9 cellular contexts compared by ENCODE assay signal in the genomic region with DNA sequence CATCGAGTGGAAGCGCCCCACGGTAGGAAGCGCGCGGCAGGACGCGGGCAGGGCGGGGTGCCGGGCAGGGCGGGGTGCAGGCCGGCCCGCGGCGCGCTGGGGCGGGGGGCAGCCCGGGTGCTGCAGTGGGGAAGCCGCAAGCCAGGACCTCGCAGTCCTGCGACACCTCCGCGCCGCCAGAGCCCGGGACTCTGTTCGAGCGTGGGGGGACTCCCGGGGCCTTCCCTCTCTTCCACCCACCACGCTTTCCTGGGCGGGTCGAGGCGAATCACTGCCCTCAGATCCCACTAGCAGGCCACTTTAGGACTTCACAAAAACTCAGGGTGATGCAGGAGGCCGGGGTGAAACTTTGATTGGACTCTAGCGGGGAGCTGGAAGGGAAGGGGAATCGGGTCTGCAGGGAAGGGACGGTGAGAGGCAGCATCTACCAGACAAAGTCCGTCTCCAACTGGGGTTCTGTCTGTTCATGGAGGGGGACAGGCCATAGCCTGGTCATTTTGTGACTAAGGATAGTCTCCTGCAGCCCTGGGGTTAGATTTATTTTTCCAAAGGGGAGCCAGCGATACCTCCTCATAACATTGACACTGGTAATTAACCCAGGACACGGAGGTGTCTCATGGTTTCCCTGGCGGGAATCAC. TPM values are rescaled to one million over a fixed set of nuclear protein-coding genes. Genes with fewer than 3 reads are reported as not detected.
DNase-seq lines count a peak whose midpoint lies in the region; ATAC-seq, FAIRE-seq and TF ChIP-seq lines count a peak whose summit lies in the region.
"Had no signal": no experiment of that assay in that cellular context is flagged by ENCODE, and none has a peak within 500 bp of the region (broad histone marks: within the 10 kb centered on the region; RNA-seq: fewer than 3 reads in every experiment).

No MANE protein-coding gene starts in this region.

- H3K27ac Mint-ChIP-seq in T-helper 1 cell treated with Interleukin-12 subunit alpha and Interleukin-12 subunit beta and Interleukin-4 antibody, amounts not matched to agents 30 μg/mL and 1 μg/mL, for 36 hours = peak overlapping the region; percentile 81

- no peak for FAIRE-seq in bronchial epithelial cell (lab: Jason Lieb, UNC)
- FAIRE-seq: A204.1 had no signal

- peaks cover 23% of the 10 kb centered on the region for H3K36me3 Mint-ChIP-seq in T-helper 1 cell treated with Interleukin-12 subunit alpha and Interleukin-12 subunit beta and Interleukin-4 antibody, amounts not matched to agents 30 μg/mL and 1 μg/mL, for 36 hours (ENCODE audit: low read depth)

- no peaks in the 10 kb centered on the region for H3K27me3 ChIP-seq in bronchial epithelial cell (ENCODE audit: control insufficient read depth, insufficient read depth, low read length)

- peaks cover 7% of the 10 kb centered on the region for H3K27me3 Mint-ChIP-seq in T-helper 1 cell treated with Interleukin-12 subunit alpha and Interleukin-12 subunit beta and Interleukin-4 antibody, amounts not matched to agents 30 μg/mL and 1 μg/mL, for 36 hours (ENCODE audit: low read depth)

- no peaks in the 10 kb centered on the region for H3K9me3 Mint-ChIP-seq in T-helper 1 cell treated with Interleukin-12 subunit alpha and Interleukin-12 subunit beta and Interleukin-4 antibody, amounts not matched to agents 30 μg/mL and 1 μg/mL, for 36 hours

- ATAC-seq in HG02943 (IDR thresholded peaks at IDR 0.05; ENCODE audit: low read depth, unreplicated experiment) (peak; percentile 16), left lobe of liver (peak; percentile 55)

- H3K4me3 ChIP-seq in bronchial epithelial cell (ENCODE audit: low read depth, low read length) = peak overlapping the region; percentile 97

- H3K4me3 Mint-ChIP-seq in T-helper 1 cell treated with Interleukin-12 subunit alpha and Interleukin-12 subunit beta and Interleukin-4 antibody, amounts not matched to agents 30 μg/mL and 1 μg/mL, for 36 hours = peak overlapping the region; percentile 83

- peaks cover 12% of the 10 kb centered on the region for H3K36me3 ChIP-seq in bronchial epithelial cell (ENCODE audit: control insufficient read depth, insufficient read depth, low read length)

- no peak for TF ChIP-seq CTCF in bronchial epithelial cell (IDR thresholded peaks at IDR 0.05; ENCODE audit: insufficient read depth, low read length, severe bottlenecking)

- peak; percentile 63 for DNase-seq in DMS53 (lab: John Stamatoyannopoulos, UW)
- DNase-seq in DMS53 treated with DMSO at 0.1 percent for 48 hours (lab: John Stamatoyannopoulos, UW; ENCODE audit: unreplicated experiment) = no peak
- no peak for DNase-seq in bronchial epithelial cell (ENCODE audit: low read depth)
- DNase-seq in left lobe of liver (ENCODE audit: low spot score) = no peak
- DNase-seq in stimulated activated CD8-positive, alpha-beta memory T cell treated with anti-CD3 and anti-CD28 coated beads, Interleukin-2, amount 100 ng/mL, for 48 hours (ENCODE audit: low read depth in 2 of 2) = peak; percentile 26 to 32
- no peak for DNase-seq in glomerular visceral epithelial cell (ENCODE audit: extremely low spot score)

- H3K4me1 Mint-ChIP-seq in T-helper 1 cell treated with Interleukin-12 subunit alpha and Interleukin-12 subunit beta and Interleukin-4 antibody, amounts not matched to agents 30 μg/mL and 1 μg/mL, for 36 hours (ENCODE audit: low read depth) = peaks cover 62% of the 10 kb centered on the region

RNA-seq across cellular contexts. Expression of a gene that starts 0.6 kb away (rescaled TPM):
- total RNA-seq in bronchial epithelial cell (353 and 526 TPM in 2 replicates), left lobe of liver (25.1 TPM)

RNA-seq across cellular contexts. Expression of a gene that starts 47.5 kb away (rescaled TPM):
- total RNA-seq in bronchial epithelial cell (under 0.01 and 0.26 TPM in 2 replicates), left lobe of liver (0.33 TPM)

Comparison
In these comparisons a context has a peak if more than half of its experiments do, and no peak if none do; other contexts are left out.
1. DNase-seq: peak in DMS53 (single experiment) and stimulated activated CD8-positive, alpha-beta memory T cell treated with anti-CD3 and anti-CD28 coated beads, Interleukin-2, amount 100 ng/mL, for 48 hours (2 of 2); none in DMS53 treated with DMSO at 0.1 percent for 48 hours (single experiment), bronchial epithelial cell (single experiment), left lobe of liver (single experiment) and glomerular visceral epithelial cell (single experiment).
2. RNA of a gene that starts 0.6 kb away (total RNA-seq): 353 to 526 TPM in bronchial epithelial cell; 25.1 TPM in left lobe of liver (single experiment); every median in the first group is over 10 times any median in the second.